ENCODE assay signal across 8 cellular contexts in genomic region chr20:46117704-46118467, GRCh38. TPM values are rescaled to one million over a fixed set of nuclear protein-coding genes. Genes with fewer than 3 reads are reported as not detected.
DNase-seq lines count a peak whose midpoint lies in the region; ATAC-seq, FAIRE-seq and TF ChIP-seq lines count a peak whose summit lies in the region.

TSS of gene CD40 (plus strand) at chr20:46118314. CDS start at chr20:46118344, 30 bp downstream.

- H3K4me3 ChIP-seq in rectal smooth muscle tissue (ENCODE audit: low read length): peak within 1 kb of the TSS; percentile 83

- peak; percentile 97 for TF ChIP-seq POLR2A in GM19193 (IDR thresholded peaks at IDR 0.05; ENCODE audit: extremely low read depth, insufficient read depth, insufficient read length)

- H3K36me3 ChIP-seq in rectal smooth muscle tissue (ENCODE audit: control insufficient read depth, insufficient read depth, low read length): peaks cover 5% of the 10 kb centered on the region

- H3K4me1 ChIP-seq in rectal smooth muscle tissue (ENCODE audit: control insufficient read depth, insufficient read depth, low read length): peaks cover 2% of the 10 kb centered on the region

- FAIRE-seq in urothelium cell line (lab: Jason Lieb, UNC): no peak

- ATAC-seq in HG03432 (IDR thresholded peaks at IDR 0.05; ENCODE audit: unreplicated experiment) (peak; percentile 79), left ventricle myocardium superior (peak; percentile 98)

- intact Hi-C loops in left ventricle myocardium superior (cut with micrococcal nuclease): no loop called here

- no peaks in the 10 kb centered on the region for H3K27me3 ChIP-seq in rectal smooth muscle tissue (ENCODE audit: control insufficient read depth, insufficient read depth, low read length)

- peak; percentile 81 for DNase-seq in AG20443 (ENCODE audit: low spot score)
- DNase-seq in T-helper 1 cell: peak; percentile 49 to 70 (median 68)
- peak in 41 of 56 donors; percentile 5 to 62 (median 37) for DNase-seq in amygdala (lab: John Stamatoyannopoulos, UW)
- DNase-seq in left ventricle myocardium superior: peak; percentile 94
- DNase-seq in urothelium cell line (ENCODE audit: low spot score): peak; percentile 99

- H3K27ac ChIP-seq in rectal smooth muscle tissue (ENCODE audit: low read depth, low read length): peak within 1 kb of the TSS; percentile 66

- H3K9ac ChIP-seq in rectal smooth muscle tissue (ENCODE audit: low read length): peak within 1 kb of the TSS; percentile 26

RNA-seq across cellular contexts. Expression of gene CD40, which starts in this region (rescaled TPM):
- total RNA-seq in left ventricle myocardium superior: 6.7 TPM

Comparison
In these comparisons a context has a peak if more than half of its experiments do, and no peak if none do; other contexts are left out.
1. Peak in every context shown above with its lines: DNase-seq, ATAC-seq, H3K4me3 ChIP-seq and H3K27ac ChIP-seq.
2. DNase-seq: peak in every context shown above with its lines; median percentile 99 in urothelium cell line; 94 in left ventricle myocardium superior; 81 in AG20443; 68 in T-helper 1 cell; 37 in amygdala.